Comparison of ENCODE assay signal across 1 cellular context in the genomic region with DNA sequence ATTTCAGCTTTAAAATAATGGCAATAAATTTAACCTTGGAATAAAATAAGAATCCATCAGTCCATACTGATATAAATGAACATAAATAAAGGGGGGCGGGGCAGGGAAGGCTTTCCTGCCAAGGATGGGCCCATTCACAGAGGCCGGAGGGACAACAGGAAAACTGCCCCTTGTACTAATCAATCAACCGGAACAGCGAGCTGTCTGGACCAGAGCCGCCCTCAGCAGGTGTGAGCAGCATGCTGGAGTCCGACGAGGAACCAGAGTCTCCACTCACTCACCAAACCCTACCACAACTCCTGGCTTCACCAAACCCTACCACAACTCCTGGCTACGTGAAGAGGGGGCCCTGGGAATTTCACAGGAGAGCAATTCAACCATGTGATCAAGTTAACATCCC.
TF ChIP-seq lines count a peak whose summit lies in the region.

No MANE protein-coding gene starts in this region.

TF ChIP-seq in neural cell, 6 proteins besides CTCF, POLR2A, EP300 and RAD21 (continued from another document):
- TF ChIP-seq, protein P1, sequence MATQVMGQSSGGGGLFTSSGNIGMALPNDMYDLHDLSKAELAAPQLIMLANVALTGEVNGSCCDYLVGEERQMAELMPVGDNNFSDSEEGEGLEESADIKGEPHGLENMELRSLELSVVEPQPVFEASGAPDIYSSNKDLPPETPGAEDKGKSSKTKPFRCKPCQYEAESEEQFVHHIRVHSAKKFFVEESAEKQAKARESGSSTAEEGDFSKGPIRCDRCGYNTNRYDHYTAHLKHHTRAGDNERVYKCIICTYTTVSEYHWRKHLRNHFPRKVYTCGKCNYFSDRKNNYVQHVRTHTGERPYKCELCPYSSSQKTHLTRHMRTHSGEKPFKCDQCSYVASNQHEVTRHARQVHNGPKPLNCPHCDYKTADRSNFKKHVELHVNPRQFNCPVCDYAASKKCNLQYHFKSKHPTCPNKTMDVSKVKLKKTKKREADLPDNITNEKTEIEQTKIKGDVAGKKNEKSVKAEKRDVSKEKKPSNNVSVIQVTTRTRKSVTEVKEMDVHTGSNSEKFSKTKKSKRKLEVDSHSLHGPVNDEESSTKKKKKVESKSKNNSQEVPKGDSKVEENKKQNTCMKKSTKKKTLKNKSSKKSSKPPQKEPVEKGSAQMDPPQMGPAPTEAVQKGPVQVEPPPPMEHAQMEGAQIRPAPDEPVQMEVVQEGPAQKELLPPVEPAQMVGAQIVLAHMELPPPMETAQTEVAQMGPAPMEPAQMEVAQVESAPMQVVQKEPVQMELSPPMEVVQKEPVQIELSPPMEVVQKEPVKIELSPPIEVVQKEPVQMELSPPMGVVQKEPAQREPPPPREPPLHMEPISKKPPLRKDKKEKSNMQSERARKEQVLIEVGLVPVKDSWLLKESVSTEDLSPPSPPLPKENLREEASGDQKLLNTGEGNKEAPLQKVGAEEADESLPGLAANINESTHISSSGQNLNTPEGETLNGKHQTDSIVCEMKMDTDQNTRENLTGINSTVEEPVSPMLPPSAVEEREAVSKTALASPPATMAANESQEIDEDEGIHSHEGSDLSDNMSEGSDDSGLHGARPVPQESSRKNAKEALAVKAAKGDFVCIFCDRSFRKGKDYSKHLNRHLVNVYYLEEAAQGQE (IDR thresholded peaks at IDR 0.05; ENCODE audit: borderline replicate concordance), result no peak
- no peak for TF ChIP-seq MXI1 (conservative IDR thresholded peaks at IDR 0.05; ENCODE audit: poor library complexity, severe bottlenecking)
